15 cellular contexts compared by ENCODE assay signal in the genomic region with DNA sequence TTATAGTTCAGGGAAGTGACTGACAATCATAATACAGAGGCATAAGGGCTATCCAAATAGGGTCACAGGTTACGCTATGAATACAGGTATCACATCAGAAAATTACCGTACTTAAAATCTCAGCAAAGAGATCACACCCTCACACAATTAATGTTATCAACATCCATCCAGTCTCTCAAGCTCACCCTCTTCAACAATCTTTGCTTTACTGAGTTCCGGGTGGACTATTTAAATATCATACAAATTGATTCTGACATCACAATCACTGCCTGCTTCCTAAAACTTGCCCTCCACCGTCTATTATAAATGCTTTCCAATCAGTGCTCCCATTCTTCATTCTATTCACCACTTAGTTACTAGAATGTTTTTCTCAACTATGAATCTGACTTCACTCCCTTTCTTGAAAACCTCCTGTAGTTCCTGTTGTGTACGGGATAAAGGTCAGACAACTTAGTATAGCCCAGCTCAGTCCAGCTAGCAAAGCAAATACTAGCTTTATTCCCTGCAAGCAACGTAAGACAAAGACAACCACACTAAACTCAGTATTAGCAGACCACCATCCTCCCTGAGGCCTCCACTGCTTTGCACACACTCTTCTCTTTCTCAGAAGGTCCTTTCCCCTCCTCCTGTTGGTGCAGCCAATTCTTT.
DNase-seq lines count a peak whose midpoint lies in the region; ATAC-seq, FAIRE-seq and TF ChIP-seq lines count a peak whose summit lies in the region.
"Had no signal": no experiment of that assay in that cellular context is flagged by ENCODE, and none has a peak within 500 bp of the region (broad histone marks: within the 10 kb centered on the region; RNA-seq: fewer than 3 reads in every experiment).

No MANE protein-coding gene starts in this region.

- FAIRE-seq in astrocyte (lab: Jason Lieb, UNC): no peak

- H2AFZ ChIP-seq in astrocyte (ENCODE audit: low read depth, low read length): no peak overlapping the region
- H2AFZ ChIP-seq in smooth muscle cell (ENCODE audit: low read depth): no peak overlapping the region

- H3K4me1 ChIP-seq in astrocyte (ENCODE audit: insufficient read depth, low read length) (peaks cover 48% of the 10 kb centered on the region), mesodermal cell (ENCODE audit: control insufficient read depth, insufficient read depth, low read length, poor library complexity, severe bottlenecking) (peaks cover 32% of the 10 kb centered on the region), smooth muscle cell (ENCODE audit: low read depth) (peaks cover 38% of the 10 kb centered on the region)

- H3K9me3 ChIP-seq in astrocyte (ENCODE audit: insufficient read depth, low read depth, low read length) (no peaks in the 10 kb centered on the region), mesodermal cell (ENCODE audit: control insufficient read depth, low read length) (no peaks in the 10 kb centered on the region), smooth muscle cell (replicated peaks; ENCODE audit: low read depth) (no peaks in the 10 kb centered on the region)
- H3K9me3 ChIP-seq: BLaER1 treated with 17β-estradiol and CSF1 and Interleukin-3, amounts not matched to agents 10 nM and 100 nM had no signal

- peak overlapping the region; percentile 53 for H3K27ac ChIP-seq in astrocyte (ENCODE audit: low read depth, low read length)
- H3K27ac ChIP-seq in mesodermal cell (ENCODE audit: low read depth, low read length, severe bottlenecking): peak overlapping the region; percentile 70
- H3K27ac ChIP-seq in smooth muscle cell (ENCODE audit: low read depth): no peak overlapping the region
- H3K27ac ChIP-seq: BLaER1 treated with 17β-estradiol and CSF1 and Interleukin-3, amounts not matched to agents 10 nM and 100 nM had no signal

- peaks cover 34% of the 10 kb centered on the region for H3K4me1 Mint-ChIP-seq in astrocyte (ENCODE audit: low read depth, unreplicated experiment)

- peaks cover 2% of the 10 kb centered on the region for H3K36me3 Mint-ChIP-seq in astrocyte (ENCODE audit: low read depth, unreplicated experiment)

- no peaks in the 10 kb centered on the region for H3K27me3 Mint-ChIP-seq in astrocyte (ENCODE audit: low read depth, unreplicated experiment)

- ATAC-seq in GM18520 (IDR thresholded peaks at IDR 0.05; ENCODE audit: unreplicated experiment): no peak
- ATAC-seq: Panc1, Right ventricle myocardium inferior had no signal

- H3K27ac Mint-ChIP-seq in astrocyte (ENCODE audit: unreplicated experiment): peak overlapping the region; percentile 3

- no peaks in the 10 kb centered on the region for H4K20me1 ChIP-seq in astrocyte (ENCODE audit: insufficient read depth, low read length)
- no peaks in the 10 kb centered on the region for H4K20me1 ChIP-seq in smooth muscle cell (ENCODE audit: low read depth)
- H4K20me1 ChIP-seq: BLaER1 treated with 17β-estradiol and CSF1 and Interleukin-3, amounts not matched to agents 10 nM and 100 nM had no signal

- H3K9ac ChIP-seq in astrocyte (ENCODE audit: low read length) (peak overlapping the region; percentile 25), smooth muscle cell (ENCODE audit: low read depth) (no peak overlapping the region)
- H3K9ac ChIP-seq: BLaER1 treated with 17β-estradiol and CSF1 and Interleukin-3, amounts not matched to agents 10 nM and 100 nM had no signal

- no peak overlapping the region for H3K4me3 Mint-ChIP-seq in astrocyte (ENCODE audit: unreplicated experiment)

- no peaks in the 10 kb centered on the region for H3F3A ChIP-seq in smooth muscle cell (ENCODE audit: low read depth)

- DNase-seq in NCI-H510A treated with DMSO at 0.1 percent for 48 hours (lab: John Stamatoyannopoulos, UW) (peak; percentile 7), NCI-H510A (lab: John Stamatoyannopoulos, UW) (no peak), astrocyte (ENCODE audit: low read depth) (no peak), smooth muscle cell (lab: John Stamatoyannopoulos, UW; ENCODE audit: unreplicated experiment) (no peak), MV-4-11 (lab: John Stamatoyannopoulos, UW) (no peak), NCI-H446 (lab: John Stamatoyannopoulos, UW) (no peak)
- DNase-seq: H7, NCI-H1436 treated with DMSO at 0.1 percent for 48 hours, NCI-H2227 treated with DMSO at 0.1 percent for 48 hours, NCI-H774 had no signal

- no peaks in the 10 kb centered on the region for H3K9me3 Mint-ChIP-seq in astrocyte (ENCODE audit: unreplicated experiment)

- TF ChIP-seq CTCF in astrocyte (IDR thresholded peaks at IDR 0.05; ENCODE audit: insufficient read depth, low read depth, low read length) (no peak), smooth muscle cell (IDR thresholded peaks at IDR 0.05; ENCODE audit: borderline replicate concordance, insufficient read depth, poor library complexity, severe bottlenecking) (no peak)

- 89 to 93% methylated on average over 6 of the region's 6 CpGs for WGBS in mesodermal cell (ENCODE audit: insufficient coverage in 2 of 2), 2 experiments
- WGBS in smooth muscle cell (ENCODE audit: low lambda C conversion rate): 91% methylated on average over 6 of the region's 6 CpGs

- H3K36me3 ChIP-seq in astrocyte (ENCODE audit: insufficient read depth, low read length): no peaks in the 10 kb centered on the region
- H3K36me3 ChIP-seq in mesodermal cell (ENCODE audit: control insufficient read depth, insufficient read depth, low read length): no peaks in the 10 kb centered on the region
- H3K36me3 ChIP-seq in smooth muscle cell (ENCODE audit: low read depth): no peaks in the 10 kb centered on the region
- H3K36me3 ChIP-seq: BLaER1 treated with 17β-estradiol and CSF1 and Interleukin-3, amounts not matched to agents 10 nM and 100 nM had no signal

- no peaks in the 10 kb centered on the region for H3K27me3 ChIP-seq in astrocyte (ENCODE audit: insufficient read depth, low read length)
- no peaks in the 10 kb centered on the region for H3K27me3 ChIP-seq in smooth muscle cell (ENCODE audit: low read depth)
- H3K27me3 ChIP-seq: BLaER1 treated with 17β-estradiol and CSF1 and Interleukin-3, amounts not matched to agents 10 nM and 100 nM had no signal

- H3K4me3 ChIP-seq in astrocyte (ENCODE audit: insufficient read depth, low read depth, low read length) (no peak overlapping the region), mesodermal cell (ENCODE audit: extremely low read depth, insufficient read depth, low read length, poor library complexity, severe bottlenecking) (no peak overlapping the region), smooth muscle cell (no peak overlapping the region)
- H3K4me3 ChIP-seq: BLaER1 treated with 17β-estradiol and CSF1 and Interleukin-3, amounts not matched to agents 10 nM and 100 nM had no signal

- H3K4me2 ChIP-seq in astrocyte (ENCODE audit: low read length) (peak overlapping the region; percentile 52), smooth muscle cell (peak overlapping the region; percentile 25)
- H3K4me2 ChIP-seq: BLaER1 treated with 17β-estradiol and CSF1 and Interleukin-3, amounts not matched to agents 10 nM and 100 nM had no signal

- H3K79me2 ChIP-seq in astrocyte (ENCODE audit: insufficient read depth, low read length): no peaks in the 10 kb centered on the region
- no peaks in the 10 kb centered on the region for H3K79me2 ChIP-seq in smooth muscle cell (ENCODE audit: low read depth)
